ENCODE assay signal across 9 cellular contexts in the genomic region with DNA sequence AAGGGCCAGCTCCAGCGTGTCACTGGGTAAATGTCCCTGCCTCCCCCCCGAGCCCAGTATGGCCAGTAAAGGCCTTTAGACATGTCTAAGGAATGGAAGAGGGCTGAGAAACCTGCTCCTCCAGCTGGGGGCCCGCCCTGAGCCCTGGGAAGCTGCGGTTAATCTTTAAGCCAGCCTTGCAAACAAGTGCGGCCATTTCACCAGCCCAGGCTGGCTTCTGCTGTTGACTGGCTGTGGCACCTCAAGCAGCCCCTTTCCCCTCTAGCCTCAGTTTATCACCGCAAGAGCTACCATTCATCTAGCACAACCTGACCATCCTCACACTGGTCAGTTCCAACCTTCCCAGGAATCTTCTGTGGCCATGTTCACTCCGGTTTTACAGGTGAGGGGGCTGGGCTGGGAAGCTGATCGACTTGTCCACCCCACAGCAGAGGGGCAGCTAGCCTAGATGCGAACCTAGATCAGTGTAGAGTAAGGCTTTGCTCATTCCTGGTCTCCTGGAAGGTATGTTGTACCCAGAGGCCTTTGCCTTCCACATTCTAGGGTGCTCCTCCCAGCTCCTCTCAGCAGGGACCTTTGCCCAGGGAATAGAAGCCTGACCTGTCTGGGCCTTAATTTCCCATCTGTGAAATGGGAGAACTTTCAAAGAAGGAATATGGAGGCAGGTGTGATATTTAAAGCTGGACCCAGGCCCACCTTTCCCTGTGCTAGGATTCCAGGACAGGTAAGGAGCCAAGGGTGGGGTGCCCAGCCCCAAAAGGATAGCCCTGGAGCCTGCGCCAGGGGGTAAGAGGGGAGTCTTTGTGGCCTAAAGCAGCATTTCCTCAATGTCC.
DNase-seq lines count a peak whose midpoint lies in the region; ATAC-seq, FAIRE-seq and TF ChIP-seq lines count a peak whose summit lies in the region.
"Had no signal": no experiment of that assay in that cellular context is flagged by ENCODE, and none has a peak within 500 bp of the region (broad histone marks: within the 10 kb centered on the region; RNA-seq: fewer than 3 reads in every experiment).

No MANE protein-coding gene starts in this region.

- peak; percentile 66 for FAIRE-seq in GM18507 (lab: Jason Lieb, UNC)

- H3K27ac ChIP-seq in RWPE2 (ENCODE audit: poor library complexity, severe bottlenecking) = peak overlapping the region; percentile 96

- H3K9me3 ChIP-seq in RWPE2 (ENCODE audit: severe bottlenecking) = no peaks in the 10 kb centered on the region

- peak; percentile 4; the same call in 1 of the 3 replicates for ATAC-seq in RWPE2 (ENCODE audit: low read depth)
- no peak for ATAC-seq in GM19328 (IDR thresholded peaks at IDR 0.05; ENCODE audit: unreplicated experiment)

- H3K4me3 ChIP-seq in RWPE2 (ENCODE audit: severe bottlenecking) (peak overlapping the region; percentile 62), iPS-11a (ENCODE audit: low read depth, low read length) (peak overlapping the region; percentile 40), skeletal muscle cell (ENCODE audit: low read depth, low read length) (peak overlapping the region; percentile 57)

- no peak for TF ChIP-seq CTCF in RWPE2 (IDR thresholded peaks at IDR 0.05; ENCODE audit: poor library complexity, severe bottlenecking)

- no peak for DNase-seq in GM18507 (ENCODE audit: extremely low spot score, insufficient read length, low read depth)
- DNase-seq in RWPE2 (ENCODE audit: low spot score) = peak; percentile 79
- no peak for DNase-seq in skeletal muscle cell (ENCODE audit: low read depth)
- no peak for DNase-seq in NCI-H510A (lab: John Stamatoyannopoulos, UW)
- no peak for DNase-seq in DMS 273 treated with DMSO at 0.1 percent for 48 hours (lab: John Stamatoyannopoulos, UW)
- no peak for DNase-seq in RKO (ENCODE audit: low spot score)
- DNase-seq: stimulated activated CD4-positive, alpha-beta T cell treated with anti-CD3 and anti-CD28 coated beads, Interleukin-4, amount 100 ng/mL, for 24 hours had no signal

- H3K4me1 ChIP-seq in RWPE2 (ENCODE audit: insufficient read depth, poor library complexity, severe bottlenecking) = peaks cover 31% of the 10 kb centered on the region

- peaks cover 30% of the 10 kb centered on the region for H3K36me3 ChIP-seq in RWPE2 (ENCODE audit: low read depth)

- H3K27me3 ChIP-seq in RWPE2 (ENCODE audit: insufficient read depth, poor library complexity, severe bottlenecking) = no peaks in the 10 kb centered on the region
